Comparison of ENCODE assay signal across 23 cellular contexts in genomic region chr14:91964724-91965123, GRCh38.
"Had no signal": no experiment of that assay in that cellular context is flagged by ENCODE, and none has a peak within 500 bp of the region (broad histone marks: within the 10 kb centered on the region; RNA-seq: fewer than 3 reads in every experiment).

No MANE protein-coding gene starts in this region.

- H3K4me3 Mint-ChIP-seq: activated CD4-positive, alpha-beta memory T cell treated with anti-CD3 and anti-CD28 coated beads for 36 hours; activated CD4-positive, alpha-beta T cell treated with anti-CD3 and anti-CD28 coated beads for 36 hours; activated naive CD4-positive, alpha-beta T cell treated with anti-CD3 and anti-CD28 coated beads for 36 hours; activated T-helper 17 cell treated with anti-CD3 and anti-CD28 coated beads, Interleukin-2, amount 50 U/mL, for 72 hours; dendritic cell treated with granulocyte-macrophage colony-stimulating factor and Interleukin-4, amounts not matched to agents 40 ng/mL and 50 ng/mL, for 4 days; memory B cell; naive B cell; stimulated activated memory B cell treated with anti-CD40 and anti-IgM and Interleukin-4, amounts not matched to agents 10 μg/mL and 1 μg/mL and 100 μg/mL, for 72 hours; T-helper 2 cell treated with Interferon-gamma antibody and Interleukin-4, amounts not matched to agents 5 μg/mL and 100 μg/mL, for 36 hours; WTC11 had no signal

- H3K36me3 ChIP-seq: breast epithelium, ovary, uterus had no signal

- H3K27ac Mint-ChIP-seq: activated CD4-positive, alpha-beta memory T cell treated with anti-CD3 and anti-CD28 coated beads for 36 hours; activated CD4-positive, alpha-beta T cell treated with anti-CD3 and anti-CD28 coated beads for 36 hours; activated naive CD4-positive, alpha-beta T cell treated with anti-CD3 and anti-CD28 coated beads for 36 hours; activated T-helper 17 cell treated with anti-CD3 and anti-CD28 coated beads, Interleukin-2, amount 50 U/mL, for 72 hours; dendritic cell treated with granulocyte-macrophage colony-stimulating factor and Interleukin-4, amounts not matched to agents 40 ng/mL and 50 ng/mL, for 4 days; memory B cell; stimulated activated memory B cell treated with anti-CD40 and anti-IgM and Interleukin-4, amounts not matched to agents 10 μg/mL and 1 μg/mL and 100 μg/mL, for 72 hours; T-helper 2 cell treated with Interferon-gamma antibody and Interleukin-4, amounts not matched to agents 5 μg/mL and 100 μg/mL, for 36 hours; WTC11 had no signal

- H3K4me3 ChIP-seq: breast epithelium, esophagus muscularis mucosa, gastroesophageal sphincter, heart right ventricle, left ventricle myocardium inferior, ovary, smooth muscle cell, tibial nerve, uterus had no signal

- H3K9me3 Mint-ChIP-seq: activated CD4-positive, alpha-beta memory T cell treated with anti-CD3 and anti-CD28 coated beads for 36 hours; activated naive CD4-positive, alpha-beta T cell treated with anti-CD3 and anti-CD28 coated beads for 36 hours; activated T-helper 17 cell treated with anti-CD3 and anti-CD28 coated beads, Interleukin-2, amount 50 U/mL, for 72 hours; dendritic cell treated with granulocyte-macrophage colony-stimulating factor and Interleukin-4, amounts not matched to agents 40 ng/mL and 50 ng/mL, for 4 days; memory B cell; naive B cell; stimulated activated memory B cell treated with anti-CD40 and anti-IgM and Interleukin-4, amounts not matched to agents 10 μg/mL and 1 μg/mL and 100 μg/mL, for 72 hours; T-helper 2 cell treated with Interferon-gamma antibody and Interleukin-4, amounts not matched to agents 5 μg/mL and 100 μg/mL, for 36 hours; WTC11 had no signal

- H3K27me3 Mint-ChIP-seq: activated CD4-positive, alpha-beta memory T cell treated with anti-CD3 and anti-CD28 coated beads for 36 hours; activated CD4-positive, alpha-beta T cell treated with anti-CD3 and anti-CD28 coated beads for 36 hours; activated T-helper 17 cell treated with anti-CD3 and anti-CD28 coated beads, Interleukin-2, amount 50 U/mL, for 72 hours; memory B cell; naive B cell; stimulated activated memory B cell treated with anti-CD40 and anti-IgM and Interleukin-4, amounts not matched to agents 10 μg/mL and 1 μg/mL and 100 μg/mL, for 72 hours had no signal

- H3K4me2 ChIP-seq: smooth muscle cell had no signal

- H3K27me3 ChIP-seq: breast epithelium, esophagus muscularis mucosa, gastroesophageal sphincter, ovary, tibial nerve, uterus had no signal

- H3K4me1 ChIP-seq: breast epithelium, esophagus muscularis mucosa, heart right ventricle, left ventricle myocardium inferior had no signal

- ATAC-seq: activated CD4-positive, alpha-beta T cell treated with anti-CD3 and anti-CD28 coated beads for 36 hours; activated T-helper 17 cell treated with anti-CD3 and anti-CD28 coated beads, Interleukin-2, amount 50 U/mL, for 72 hours; gastroesophageal sphincter; heart right ventricle; sciatic nerve; stimulated activated memory B cell treated with anti-CD40 and anti-IgM and Interleukin-4, amounts not matched to agents 10 μg/mL and 1 μg/mL and 100 μg/mL, for 72 hours; WTC11 had no signal

- H3K27ac ChIP-seq: breast epithelium, esophagus muscularis mucosa, gastroesophageal sphincter, heart right ventricle, left ventricle myocardium inferior, ovary had no signal

- DNase-seq: activated CD4-positive, alpha-beta memory T cell treated with anti-CD3 and anti-CD28 coated beads for 36 hours; activated CD4-positive, alpha-beta T cell treated with anti-CD3 and anti-CD28 coated beads for 36 hours; activated naive CD4-positive, alpha-beta T cell treated with anti-CD3 and anti-CD28 coated beads for 36 hours; activated T-cell treated with anti-CD3 and anti-CD28 coated beads, Interleukin-2, amount 50 U/mL, for 1 hour; effector memory CD4-positive, alpha-beta T cell; heart right ventricle; left ventricle myocardium inferior; naive B cell; ovary; stimulated activated CD4-positive, alpha-beta T cell treated with anti-CD3 and anti-CD28 coated beads, Interleukin-4, amount 100 ng/mL, for 24 hours; uterus had no signal

- H3K9me3 ChIP-seq: breast epithelium, esophagus muscularis mucosa, gastroesophageal sphincter, heart right ventricle, left ventricle myocardium inferior, ovary, tibial nerve, uterus had no signal
